16 cellular contexts compared by ENCODE assay signal in genomic region chr1:2061065-2061778, GRCh38. TPM values are rescaled to one million over a fixed set of nuclear protein-coding genes. Genes with fewer than 3 reads are reported as not detected.
DNase-seq lines count a peak whose midpoint lies in the region; ATAC-seq and TF ChIP-seq lines count a peak whose summit lies in the region.
"Had no signal": no experiment of that assay in that cellular context is flagged by ENCODE, and none has a peak within 500 bp of the region (broad histone marks: within the 10 kb centered on the region; RNA-seq: fewer than 3 reads in every experiment).

No MANE protein-coding gene starts in this region.

- DNase-seq in 8988T, result peak; percentile 35
- peak; percentile 44 for DNase-seq in kidney tubule cell (ENCODE audit: low spot score)
- DNase-seq in stimulated activated effector memory CD8-positive, alpha-beta T cell treated with anti-CD3 and anti-CD28 coated beads, Interleukin-12 subunit alpha, Interleukin-12 subunit beta, amount 100 ng/mL, for 72 hours (ENCODE audit: low spot score in 2 of 2), result no peak
- DNase-seq in immature natural killer cell, result no peak
- DNase-seq in iPS-NIHi7 (ENCODE audit: extremely low spot score), result no peak
- DNase-seq: C1 segment of cervical spinal cord, DMS 273 treated with DMSO at 0.1 percent for 48 hours, H7, NCI-H187, NCI-H774 had no signal

- no peak for TF ChIP-seq CTCF in HEK293 (tag by site-specific recombination; IDR thresholded peaks at IDR 0.05)

- H3K27ac ChIP-seq in HEK293 (ENCODE audit: extremely low read depth, low read depth, low read length), result no peak overlapping the region
- H3K27ac ChIP-seq: HL-60, PC-9 had no signal

- CTCF ChIA-PET in HEK293 (lab: Yijun Ruan, JAX), result interaction anchor here (0.6 kb wide), 1 partner anchor 71 kb away, joined by 4 read pairs; no protein-coding TSS in a partner anchor

- H3K4me1 ChIP-seq in HEK293 (ENCODE audit: control insufficient read depth, insufficient read depth, low read length), result no peaks in the 10 kb centered on the region

- H3K4me1 Mint-ChIP-seq in stimulated activated effector memory CD8-positive, alpha-beta T cell treated with anti-CD3 and anti-CD28 coated beads, Interleukin-12 subunit alpha, Interleukin-12 subunit beta, amount 100 ng/mL, for 72 hours, result no peaks in the 10 kb centered on the region
- H3K4me1 Mint-ChIP-seq in immature natural killer cell, result peaks cover 13 to 23% of the 10 kb centered on the region in 2 donors

- POLR2A ChIA-PET in HEK293 (lab: Yijun Ruan, JAX), result no interaction called here

- H3K36me3 Mint-ChIP-seq in stimulated activated effector memory CD8-positive, alpha-beta T cell treated with anti-CD3 and anti-CD28 coated beads, Interleukin-12 subunit alpha, Interleukin-12 subunit beta, amount 100 ng/mL, for 72 hours, result peaks cover 16% of the 10 kb centered on the region
- H3K36me3 Mint-ChIP-seq in immature natural killer cell, result peaks cover 14 to 20% (median 20%) of the 10 kb centered on the region in 3 donors

- no peak overlapping the region for H3K27ac Mint-ChIP-seq in stimulated activated effector memory CD8-positive, alpha-beta T cell treated with anti-CD3 and anti-CD28 coated beads, Interleukin-12 subunit alpha, Interleukin-12 subunit beta, amount 100 ng/mL, for 72 hours
- no peak overlapping the region for H3K27ac Mint-ChIP-seq in immature natural killer cell
- H3K27ac Mint-ChIP-seq: IgD-negative memory B cell had no signal

- H3K36me3 ChIP-seq in HEK293 (ENCODE audit: control insufficient read depth in 2 of 2, insufficient read depth in 1 of 2, low read length in 2 of 2), result peaks cover 12 to 76% of the 10 kb centered on the region in 2 experiments; a peak in 2 of 3 replicates

- H3K4me3 ChIP-seq in HEK293 (ENCODE audit: low read depth, low read length), result no peak overlapping the region
- H3K4me3 ChIP-seq: PC-9 had no signal

- peak; percentile 28 for ATAC-seq in stimulated activated effector memory CD8-positive, alpha-beta T cell treated with anti-CD3 and anti-CD28 coated beads, Interleukin-12 subunit alpha, Interleukin-12 subunit beta, amount 100 ng/mL, for 72 hours
- no peak for ATAC-seq in GM18868 (IDR thresholded peaks at IDR 0.05; ENCODE audit: unreplicated experiment)
- ATAC-seq in GM18873 (IDR thresholded peaks at IDR 0.05; ENCODE audit: low FRiP score, unreplicated experiment), result no peak

- H3K4me3 Mint-ChIP-seq in stimulated activated effector memory CD8-positive, alpha-beta T cell treated with anti-CD3 and anti-CD28 coated beads, Interleukin-12 subunit alpha, Interleukin-12 subunit beta, amount 100 ng/mL, for 72 hours, result no peak overlapping the region
- H3K4me3 Mint-ChIP-seq in immature natural killer cell, result no peak overlapping the region
- H3K4me3 Mint-ChIP-seq: IgD-negative memory B cell had no signal

- no peaks in the 10 kb centered on the region for H3K9me3 Mint-ChIP-seq in stimulated activated effector memory CD8-positive, alpha-beta T cell treated with anti-CD3 and anti-CD28 coated beads, Interleukin-12 subunit alpha, Interleukin-12 subunit beta, amount 100 ng/mL, for 72 hours
- no peaks in the 10 kb centered on the region for H3K9me3 Mint-ChIP-seq in immature natural killer cell
- H3K9me3 Mint-ChIP-seq: IgD-negative memory B cell had no signal

- no peaks in the 10 kb centered on the region for H3K9me3 ChIP-seq in HEK293 (ENCODE audit: control insufficient read depth, insufficient read depth, low read depth, low read length)

- H3K27me3 Mint-ChIP-seq in immature natural killer cell (ENCODE audit: low read depth in 3 of 3), result peaks cover 0 to 3% (median 0%) of the 10 kb centered on the region in 3 donors
- H3K27me3 Mint-ChIP-seq: IgD-negative memory B cell had no signal

TF ChIP-seq in HEK293, 187 proteins besides CTCF, POLR2A, EP300 and RAD21:
- TF ChIP-seq ZNF677 (tag by site-specific recombination; IDR thresholded peaks at IDR 0.05), result no peak
- peak; percentile 34 for TF ChIP-seq GLIS1 (tag by site-specific recombination; IDR thresholded peaks at IDR 0.05)

RNA-seq across cellular contexts. Expression of gene PRKCZ, which starts 11.0 kb away (rescaled TPM):
- polyA plus RNA-seq in immature natural killer cell, result 10 to 100 TPM in 1 of 3 donors, 1 to 10 TPM in 2; 7.5 to 14.0 (median 9.4) TPM

RNA-seq across cellular contexts. Expression of gene GABRD, which starts 42.1 kb away (rescaled TPM):
- not detected for polyA plus RNA-seq in immature natural killer cell
- polyA plus RNA-seq: IgD-negative memory B cell had no signal

RNA-seq across cellular contexts. Expression of gene CFAP74, which starts 57.6 kb away (rescaled TPM):
- not detected for polyA plus RNA-seq in immature natural killer cell
- polyA plus RNA-seq: IgD-negative memory B cell had no signal

Comparison
In these comparisons a context has a peak if more than half of its experiments do, and no peak if none do; other contexts are left out.
1. DNase-seq: peak in 8988T (single experiment) and kidney tubule cell (single experiment); none in stimulated activated effector memory CD8-positive, alpha-beta T cell treated with anti-CD3 and anti-CD28 coated beads, Interleukin-12 subunit alpha, Interleukin-12 subunit beta, amount 100 ng/mL, for 72 hours (0 of 2), immature natural killer cell (0 of 3) and iPS-NIHi7 (single experiment).